Comparison of ENCODE assay signal across 8 cellular contexts in the genomic region with DNA sequence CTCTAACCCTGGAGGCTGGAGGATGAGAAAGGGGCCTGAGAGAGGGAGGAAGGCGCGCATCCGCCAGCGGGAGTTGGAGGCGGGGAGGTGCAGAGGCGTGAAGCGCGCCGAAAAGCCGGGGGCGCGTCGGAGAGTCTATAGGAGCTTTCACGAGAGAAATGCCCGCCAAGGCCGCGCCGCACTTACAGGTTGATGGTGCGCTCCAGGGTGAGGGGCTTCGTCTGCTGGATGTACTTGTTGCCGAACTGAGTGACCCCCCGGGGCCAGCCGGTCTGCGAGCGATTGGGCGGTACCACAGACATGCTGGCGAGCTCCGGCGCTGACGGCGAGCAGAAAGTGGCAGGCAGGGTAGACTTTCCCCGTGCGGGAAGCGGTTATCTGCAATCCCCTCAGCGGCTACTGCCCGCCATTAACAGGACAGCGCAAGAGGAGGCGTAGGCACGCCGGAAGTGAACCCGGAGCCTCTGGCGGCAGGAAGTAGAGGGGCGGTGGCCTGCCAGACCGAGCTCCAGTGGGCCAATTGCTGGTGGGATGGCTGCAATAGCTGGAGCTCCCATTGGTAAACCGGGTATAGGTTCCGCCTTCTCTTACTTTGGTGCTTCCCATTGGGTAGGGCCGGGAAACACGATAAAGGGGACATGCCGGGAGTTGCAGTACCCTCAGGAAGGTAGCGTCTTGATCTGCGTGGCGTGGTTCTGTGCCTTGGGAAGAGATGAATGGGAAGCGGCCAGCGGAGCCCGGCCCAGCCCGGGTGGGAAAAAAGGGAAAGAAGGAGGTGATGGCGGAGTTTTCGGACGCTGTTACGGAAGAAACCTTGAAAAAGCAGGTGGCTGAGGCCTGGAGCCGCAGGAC. TPM values are rescaled to one million over a fixed set of nuclear protein-coding genes. Genes with fewer than 3 reads are reported as not detected.
DNase-seq lines count a peak whose midpoint lies in the region; ATAC-seq and TF ChIP-seq lines count a peak whose summit lies in the region.

A gene (minus strand): TSS at position 432 of the 852 bp plus-strand sequence. CDS start 130 bp downstream, at position 302.
A gene (plus strand): TSS at position 654 of the 852 bp plus-strand sequence. CDS start 59 bp downstream, at position 713.

- peaks cover 28% of the 10 kb centered on the region; the same call in 1 of the 2 replicates for H4K20me1 ChIP-seq in PC-9 (ENCODE audit: insufficient read depth)

- no peaks in the 10 kb centered on the region for H3K9me3 ChIP-seq in PC-9 (ENCODE audit: insufficient read depth, low read depth)
- no peaks in the 10 kb centered on the region for H3K9me3 ChIP-seq in mucosa of descending colon

- H3F3A ChIP-seq in PC-9 (ENCODE audit: insufficient read depth, low read depth): peaks cover 10% of the 10 kb centered on the region; the same call in 1 of the 2 replicates

- H3K4me1 ChIP-seq in PC-9 (replicated peaks; ENCODE audit: insufficient read depth) (peaks cover 31% of the 10 kb centered on the region), mucosa of descending colon (ENCODE audit: low read depth) (peaks cover 29% of the 10 kb centered on the region)

- intact Hi-C loops in PC-9 (cut with micrococcal nuclease; ENCODE audit: unreplicated experiment): loop anchor here (2.0 to 5.0 kb wide), 2 partner anchors 26 to 119 kb away; a partner anchor contains a TSS
- intact Hi-C loops in mucosa of descending colon (cut with DNase I, micrococcal nuclease): no loop called here

- H3K27ac ChIP-seq in PC-9: peak within 1 kb of the TSS; percentile 66
- H3K27ac ChIP-seq in epithelial cell of prostate: peak within 1 kb of the TSS; percentile 77

- H3K36me3 ChIP-seq in PC-9 (ENCODE audit: low read depth) (peaks cover 46% of the 10 kb centered on the region), mucosa of descending colon (ENCODE audit: low read depth) (no peaks in the 10 kb centered on the region)

- POLR2A ChIA-PET in PC-9 (lab: Charles Lee; ENCODE audit: unreplicated experiment): interaction anchor here (0.5 to 1.1 kb wide), 7 partner anchors 24 to 724 kb away, joined by 3 to 8 read pairs (median 3); no protein-coding TSS in a partner anchor

- DNase-seq in DMS153 (lab: John Stamatoyannopoulos, UW) (peak; percentile 97), PC-9 (peak; percentile 89 to 98), epithelial cell of prostate (ENCODE audit: low read depth, low spot score) (peak; percentile 90), mucosa of descending colon (peak; percentile 91 to 97 (median 93))
- DNase-seq in Jurkat, Clone E6-1 (ENCODE audit: low read depth, low spot score): peak; percentile 97
- DNase-seq in activated T-cell treated with anti-CD3 and anti-CD28 coated beads, Interleukin-2, amount 50 U/mL, for 1 hour: peak; percentile 85
- peak; percentile 81 for DNase-seq in stimulated activated CD8-positive, alpha-beta memory T cell treated with anti-CD3 and anti-CD28 coated beads, Interleukin-4, amount 100 ng/mL, for 24 hours (ENCODE audit: low read depth)

- peak within 1 kb of the TSS; percentile 93 for H3K4me2 ChIP-seq in PC-9

- H3K27me3 ChIP-seq in PC-9 (ENCODE audit: insufficient read depth, low read depth): no peaks in the 10 kb centered on the region

- H3K4me3 ChIP-seq in Jurkat, Clone E6-1 (ENCODE audit: low read length): peak within 1 kb of the TSS; percentile 76
- H3K4me3 ChIP-seq in PC-9 (peak within 1 kb of the TSS; percentile 91), mucosa of descending colon (peak within 1 kb of the TSS; percentile 42)

- TSS peak; percentile 49 for BruUV-seq in PC-9 (replicated peaks; lab: Mats Ljungman, UMichigan)

- CTCF ChIA-PET in PC-9 (lab: Charles Lee): no interaction called here

- peaks cover 77% of the 10 kb centered on the region for H3K79me2 ChIP-seq in PC-9 (ENCODE audit: low read depth)

- TF ChIP-seq CTCF in PC-9 (conservative IDR thresholded peaks at IDR 0.05) (no peak), mucosa of descending colon (IDR thresholded peaks at IDR 0.05) (no peak)

- H3K9me2 ChIP-seq in PC-9 (ENCODE audit: insufficient read depth): no peaks in the 10 kb centered on the region

- H2AFZ ChIP-seq in PC-9: peak within 1 kb of the TSS; percentile 97

- ATAC-seq in GM21619 (IDR thresholded peaks at IDR 0.05; ENCODE audit: unreplicated experiment) (peak; percentile 98), mucosa of descending colon (peak; percentile 99)

RNA-seq across cellular contexts. Expression of the first gene that starts in this region (rescaled TPM):
- polyA plus RNA-seq in Jurkat, Clone E6-1 (2012; ENCODE audit: insufficient read depth, insufficient read length): 179 TPM
- 139 and 171 TPM in 2 replicates for total RNA-seq in PC-9 (2021)
- 10 to 100 TPM; 64.4 to 94.2 (median 74.9) TPM for total RNA-seq in mucosa of descending colon

RNA-seq across cellular contexts. Expression of the second gene that starts in this region (rescaled TPM):
- polyA plus RNA-seq in Jurkat, Clone E6-1 (2012; ENCODE audit: insufficient read depth, insufficient read length): 55.4 TPM
- total RNA-seq in PC-9 (2021) (24.8 and 30.0 TPM in 2 replicates), mucosa of descending colon (10 to 100 TPM; 17.4 to 27.8 (median 23.6) TPM)

Comparison
In these comparisons a context has a peak if more than half of its experiments do, and no peak if none do; other contexts are left out.
1. Peak in every context shown above with its lines: DNase-seq, ATAC-seq, H3K4me3 ChIP-seq and H3K27ac ChIP-seq.